Comparison of ENCODE assay signal across 12 cellular contexts in the genomic region with DNA sequence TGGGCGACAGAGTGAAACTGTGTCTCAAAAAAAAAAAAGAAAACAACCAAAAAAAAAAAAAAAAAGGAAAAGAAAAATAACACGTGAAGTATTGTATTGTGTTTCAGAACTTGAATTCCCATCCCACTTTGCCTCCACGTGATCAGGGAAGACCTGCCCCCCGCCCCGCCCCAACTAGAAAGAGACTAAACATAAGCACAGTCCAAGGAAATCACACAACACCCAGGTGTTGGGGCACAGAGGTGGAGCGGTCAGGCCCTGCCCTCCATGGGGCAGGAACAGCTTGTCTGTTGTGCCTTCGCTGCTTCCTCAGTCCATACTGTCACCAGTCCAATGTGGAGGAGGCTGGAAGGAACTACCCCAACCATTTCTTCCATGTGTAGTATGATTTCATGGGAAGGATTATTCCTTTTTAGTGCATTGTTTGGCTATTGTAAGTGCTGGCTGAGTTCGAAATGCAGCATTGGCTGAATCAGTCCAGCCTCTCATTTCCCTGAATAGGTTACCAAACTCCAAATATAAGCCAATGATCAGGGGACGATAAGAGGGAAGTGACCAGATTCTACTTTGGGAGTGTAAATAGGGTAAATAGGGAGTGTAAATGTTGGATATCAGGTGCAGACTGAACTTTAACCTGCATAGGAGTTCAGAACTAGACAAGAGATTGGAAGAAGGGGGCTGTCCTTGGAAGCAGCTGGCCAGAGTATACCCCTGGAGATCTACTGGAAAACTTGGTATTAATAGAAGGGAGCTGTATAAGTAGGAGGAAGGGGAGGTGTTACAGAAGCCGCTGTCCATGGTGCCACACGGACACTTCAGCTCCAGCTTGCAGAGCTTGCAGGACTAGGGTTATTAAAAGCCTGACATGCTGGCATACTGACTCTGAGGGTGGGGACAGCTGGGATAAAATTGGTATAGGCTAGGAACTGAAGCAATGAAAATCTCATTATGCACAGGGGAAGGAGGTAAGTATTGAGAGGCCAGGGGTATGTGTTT. TPM values are rescaled to one million over a fixed set of nuclear protein-coding genes. Genes with fewer than 3 reads are reported as not detected.
A peak's percentile ranks its signal among the peaks of the same experiment; 100 is the strongest.
DNase-seq lines count a peak whose midpoint lies in the region; ATAC-seq and TF ChIP-seq lines count a peak whose summit lies in the region.
"Had no signal": no experiment of that assay in that cellular context is flagged by ENCODE, and none has a peak within 500 bp of the region (broad histone marks: within the 10 kb centered on the region; RNA-seq: fewer than 3 reads in every experiment).

No MANE protein-coding gene starts in this region.

- peak; percentile 7 for DNase-seq in DMS 273 (lab: John Stamatoyannopoulos, UW; ENCODE audit: unreplicated experiment)
- no peak for DNase-seq in DMS 273 treated with DMSO at 0.1 percent for 48 hours (lab: John Stamatoyannopoulos, UW)
- DNase-seq in PC-3: peak; percentile 8
- peak; percentile 17 for DNase-seq in fibroblast of mammary gland (ENCODE audit: low read depth)
- DNase-seq in myocyte (ENCODE audit: low read depth): peak; percentile 80
- DNase-seq: DMS79, MM.1S had no signal

- no peaks in the 10 kb centered on the region for H3K27me3 ChIP-seq in PC-3 (ENCODE audit: low read length)

- H4K20me1 ChIP-seq in PC-3 (ENCODE audit: low read length): no peaks in the 10 kb centered on the region

- BruUV-seq in PC-3 (replicated peaks; lab: Mats Ljungman, UMichigan): no TSS peak

- no peaks in the 10 kb centered on the region for H3K9me2 ChIP-seq in PC-3 (replicated peaks; ENCODE audit: low read length)

- POLR2A ChIA-PET in PC-3 (lab: Charles Lee; ENCODE audit: unreplicated experiment): no interaction called here

- ATAC-seq in PC-3 (no peak), HG02763 (IDR thresholded peaks at IDR 0.05; ENCODE audit: unreplicated experiment) (no peak), HG03342 (IDR thresholded peaks at IDR 0.05; ENCODE audit: unreplicated experiment) (no peak), GM21390 (IDR thresholded peaks at IDR 0.05; ENCODE audit: unreplicated experiment) (no peak)

- no peaks in the 10 kb centered on the region for H3K4me1 ChIP-seq in PC-3 (ENCODE audit: insufficient read depth, low read length)

- no peaks in the 10 kb centered on the region for H3F3A ChIP-seq in PC-3 (ENCODE audit: low read length, unreplicated experiment)

- H3K9ac ChIP-seq in PC-3 (ENCODE audit: low read length): no peak overlapping the region

- H3K79me2 ChIP-seq in PC-3 (ENCODE audit: low read length): no peaks in the 10 kb centered on the region

- H3K9me3 ChIP-seq in PC-3 (ENCODE audit: low read length): no peaks in the 10 kb centered on the region

- intact Hi-C loops in PC-3 (cut with micrococcal nuclease): no loop called here

- TF ChIP-seq CTCF in PC-3 (conservative IDR thresholded peaks at IDR 0.05; ENCODE audit: low read depth, low read length): no peak
- no peak for TF ChIP-seq CTCF in fibroblast of mammary gland (conservative IDR thresholded peaks at IDR 0.05; ENCODE audit: control insufficient read depth, insufficient read depth, low read depth, low read length)

- no peak overlapping the region for H2AFZ ChIP-seq in PC-3 (ENCODE audit: low read length)

- no peak overlapping the region for H3K27ac ChIP-seq in PC-3 (ENCODE audit: low read length)
- H3K27ac ChIP-seq: 22Rv1, skin epidermis had no signal

- H3K4me3 ChIP-seq in PC-3 (ENCODE audit: low read length): no peak overlapping the region
- no peak overlapping the region for H3K4me3 ChIP-seq in fibroblast of mammary gland (ENCODE audit: control insufficient read depth, low read depth, low read length)
- H3K4me3 ChIP-seq: skin epidermis had no signal

- no peak overlapping the region for H3K4me2 ChIP-seq in PC-3 (ENCODE audit: low read length)

- CTCF ChIA-PET in PC-3 (lab: Charles Lee): no interaction called here

- H3K36me3 ChIP-seq in PC-3 (ENCODE audit: low read depth, low read length): no peaks in the 10 kb centered on the region

RNA-seq across cellular contexts. Expression of a gene that starts 50.7 kb away (rescaled TPM):
- total RNA-seq in PC-3 (2014; rRNA removed) (9.4 and 17.7 TPM in 2 replicates), myocyte (10.0 and 11.4 TPM in 2 replicates)
- polyA plus RNA-seq in myocyte (2012): 13.4 TPM
